In genomic region chr3:30611613-30612421, GRCh38 we compare ENCODE assay signal across 8 cellular contexts. TPM values are rescaled to one million over a fixed set of nuclear protein-coding genes. Genes with fewer than 3 reads are reported as not detected.
DNase-seq lines count a peak whose midpoint lies in the region; ATAC-seq, FAIRE-seq and TF ChIP-seq lines count a peak whose summit lies in the region.

No MANE protein-coding gene starts in this region.

- POLR2A ChIA-PET in CD4-positive, alpha-beta T cell (lab: Charles Lee) = interaction anchor here (0.7 to 8.9 kb wide), 21 partner anchors 9 to 921 kb away, joined by 3 to 176 read pairs (median 5); partner anchors contain the start of gene STT3B

- DNase-seq in CD4-positive, alpha-beta T cell = no peak
- DNase-seq in MV-4-11 (lab: John Stamatoyannopoulos, UW) (peak; percentile 38), hippocampal formation (lab: John Stamatoyannopoulos, UW) (no peak), GM19239 (ENCODE audit: insufficient read length, low spot score) (no peak), NCI-H1694 (lab: John Stamatoyannopoulos, UW) (no peak)
- DNase-seq in central memory CD4-positive, alpha-beta T cell = peak; percentile 45
- DNase-seq in natural killer cell treated with Interleukin-12 subunit alpha and Interleukin-12 subunit beta and Interleukin-15 and Interleukin-18, amount 100 ng/mL, for 72 hours (ENCODE audit: low spot score) = no peak

- no peaks in the 10 kb centered on the region for H3K27me3 Mint-ChIP-seq in CD4-positive, alpha-beta T cell
- no peaks in the 10 kb centered on the region for H3K27me3 Mint-ChIP-seq in natural killer cell treated with Interleukin-12 subunit alpha and Interleukin-12 subunit beta and Interleukin-15 and Interleukin-18, amount 100 ng/mL, for 72 hours

- peak; percentile 30 for ATAC-seq in CD4-positive, alpha-beta T cell (ENCODE audit: poor library complexity)
- peak in 1 of 2 donors; percentile 49 for ATAC-seq in natural killer cell treated with Interleukin-12 subunit alpha and Interleukin-12 subunit beta and Interleukin-15 and Interleukin-18, amount 100 ng/mL, for 72 hours
- ATAC-seq in GM21576 (IDR thresholded peaks at IDR 0.05; ENCODE audit: unreplicated experiment) = no peak

- no peaks in the 10 kb centered on the region for H3K9me3 ChIP-seq in CD4-positive, alpha-beta T cell (ENCODE audit: control insufficient read depth, low read length)

- H3K27ac Mint-ChIP-seq in CD4-positive, alpha-beta T cell = peak overlapping the region; percentile 96
- H3K27ac Mint-ChIP-seq in natural killer cell treated with Interleukin-12 subunit alpha and Interleukin-12 subunit beta and Interleukin-15 and Interleukin-18, amount 100 ng/mL, for 72 hours = peak overlapping the region; percentile 80 to 88

- peak overlapping the region; percentile 97 for H3K4me3 Mint-ChIP-seq in CD4-positive, alpha-beta T cell
- peak overlapping the region; percentile 86 for H3K4me3 Mint-ChIP-seq in natural killer cell treated with Interleukin-12 subunit alpha and Interleukin-12 subunit beta and Interleukin-15 and Interleukin-18, amount 100 ng/mL, for 72 hours

- intact Hi-C loops in CD4-positive, alpha-beta T cell (cut with DNase I, micrococcal nuclease) = loop anchor here (2.0 kb wide), 3 partner anchors 15 to 291 kb away; no protein-coding TSS in a partner anchor

- H3K27me3 ChIP-seq in CD4-positive, alpha-beta T cell (ENCODE audit: control insufficient read depth, insufficient read depth, low read length) = no peaks in the 10 kb centered on the region

- peak overlapping the region; percentile 60 for H3K27ac ChIP-seq in CD4-positive, alpha-beta T cell (ENCODE audit: low read depth, low read length)

- CTCF ChIA-PET in CD4-positive, alpha-beta T cell (lab: Charles Lee) = interaction anchor here (1.0 to 2.6 kb wide), 4 partner anchors 9 to 177 kb away, joined by 3 to 10 read pairs (median 4); no protein-coding TSS in a partner anchor

- H3K9me3 Mint-ChIP-seq in CD4-positive, alpha-beta T cell = no peaks in the 10 kb centered on the region
- H3K9me3 Mint-ChIP-seq in natural killer cell treated with Interleukin-12 subunit alpha and Interleukin-12 subunit beta and Interleukin-15 and Interleukin-18, amount 100 ng/mL, for 72 hours = no peaks in the 10 kb centered on the region

- H3K4me1 Mint-ChIP-seq in CD4-positive, alpha-beta T cell (ENCODE audit: low read depth) = peaks cover 70% of the 10 kb centered on the region
- H3K4me1 Mint-ChIP-seq in natural killer cell treated with Interleukin-12 subunit alpha and Interleukin-12 subunit beta and Interleukin-15 and Interleukin-18, amount 100 ng/mL, for 72 hours (ENCODE audit: low read depth in 2 of 2) = peaks cover 57 to 86% of the 10 kb centered on the region in 2 donors

- no peak for TF ChIP-seq CTCF in CD4-positive, alpha-beta T cell (IDR thresholded peaks at IDR 0.05)

- no peak for FAIRE-seq in GM19239 (lab: Jason Lieb, UNC)

- peaks cover 87% of the 10 kb centered on the region for H3K36me3 Mint-ChIP-seq in CD4-positive, alpha-beta T cell (ENCODE audit: low read depth)
- peaks cover 10% of the 10 kb centered on the region for H3K36me3 Mint-ChIP-seq in natural killer cell treated with Interleukin-12 subunit alpha and Interleukin-12 subunit beta and Interleukin-15 and Interleukin-18, amount 100 ng/mL, for 72 hours

RNA-seq across cellular contexts. Expression of gene TGFBR2, which starts 5.4 kb away (rescaled TPM):
- total RNA-seq in CD4-positive, alpha-beta T cell = 100 to 1,000 TPM; 203 to 205 TPM
- total RNA-seq in natural killer cell treated with Interleukin-12 subunit alpha and Interleukin-12 subunit beta and Interleukin-15 and Interleukin-18, amount 100 ng/mL, for 72 hours = 10 to 100 TPM; 37.3 to 38.6 TPM

Comparison
In these comparisons a context has a peak if more than half of its experiments do, and no peak if none do; other contexts are left out.
1. DNase-seq: peak in MV-4-11 (single experiment) and central memory CD4-positive, alpha-beta T cell (single experiment); none in CD4-positive, alpha-beta T cell (0 of 10), natural killer cell treated with Interleukin-12 subunit alpha and Interleukin-12 subunit beta and Interleukin-15 and Interleukin-18, amount 100 ng/mL, for 72 hours (single experiment), hippocampal formation (0 of 2), GM19239 (single experiment) and NCI-H1694 (single experiment).
2. RNA of gene TGFBR2, which starts 5.4 kb away (total RNA-seq): 203 to 205 TPM in CD4-positive, alpha-beta T cell; 37.3 to 38.6 TPM in natural killer cell treated with Interleukin-12 subunit alpha and Interleukin-12 subunit beta and Interleukin-15 and Interleukin-18, amount 100 ng/mL, for 72 hours; every median in the first group is over 4 times any median in the second.